Comparison of ENCODE assay signal across 33 cellular contexts in the genomic region with DNA sequence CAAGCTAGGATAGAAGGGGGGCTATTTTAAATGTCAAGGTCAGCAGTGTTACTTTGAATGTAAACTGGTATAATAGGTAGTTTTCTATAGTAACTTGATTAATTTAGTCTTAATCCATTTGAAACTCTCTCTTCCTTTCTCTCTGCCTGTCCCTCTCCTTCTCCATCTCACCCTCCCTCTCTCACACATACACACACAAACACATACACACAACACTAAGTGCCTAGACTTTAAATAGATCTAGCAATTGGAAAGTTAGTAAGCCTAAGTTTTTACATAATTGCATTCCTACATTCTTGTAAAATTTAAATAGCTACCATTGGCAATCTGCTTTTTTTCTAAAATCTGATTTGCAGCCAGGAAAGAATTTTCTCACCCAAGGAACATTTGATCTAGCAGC. TPM values are rescaled to one million over a fixed set of nuclear protein-coding genes. Genes with fewer than 3 reads are reported as not detected.
"Had no signal": no experiment of that assay in that cellular context is flagged by ENCODE, and none has a peak within 500 bp of the region (broad histone marks: within the 10 kb centered on the region; RNA-seq: fewer than 3 reads in every experiment).

No MANE protein-coding gene starts in this region.

- ATAC-seq: gastrocnemius medialis; left lobe of liver; naive thymus-derived CD8-positive, alpha-beta T cell; psoas muscle; right cardiac atrium; stimulated activated memory B cell treated with anti-CD40 and anti-IgM and Interleukin-4, amounts not matched to agents 10 μg/mL and 1 μg/mL and 100 μg/mL, for 72 hours; stimulated activated naive CD8-positive, alpha-beta T cell treated with anti-CD3 and anti-CD28 coated beads, Interleukin-15, Interleukin-2, amounts not matched to agents 100 U/mL and 50 U/mL, for 24 hours; upper lobe of right lung had no signal

- H3K9me3 ChIP-seq: colonic mucosa, gastrocnemius medialis, ovary, psoas muscle, spleen, thoracic aorta, transverse colon, upper lobe of right lung, uterus had no signal

- H3K4me3 ChIP-seq: colonic mucosa, gastrocnemius medialis, lung, ovary, psoas muscle, skin epidermis, spleen, thoracic aorta, transverse colon, upper lobe of right lung, uterus had no signal

- H3K4me3 Mint-ChIP-seq: dendritic cell treated with granulocyte-macrophage colony-stimulating factor and Interleukin-4, amounts not matched to agents 40 ng/mL and 50 ng/mL, for 4 days; endodermal cell; naive thymus-derived CD8-positive, alpha-beta T cell; nephron progenitor cell; stimulated activated memory B cell treated with anti-CD40 and anti-IgM and Interleukin-4, amounts not matched to agents 10 μg/mL and 1 μg/mL and 100 μg/mL, for 72 hours had no signal

- H3K4me1 ChIP-seq: colonic mucosa, gastrocnemius medialis, psoas muscle, spleen, transverse colon, upper lobe of right lung, uterus had no signal

- H3K36me3 ChIP-seq: colonic mucosa, ovary, uterus had no signal

- H3K27me3 Mint-ChIP-seq: dendritic cell treated with granulocyte-macrophage colony-stimulating factor and Interleukin-4, amounts not matched to agents 40 ng/mL and 50 ng/mL, for 4 days; stimulated activated memory B cell treated with anti-CD40 and anti-IgM and Interleukin-4, amounts not matched to agents 10 μg/mL and 1 μg/mL and 100 μg/mL, for 72 hours had no signal

- DNase-seq: colonic mucosa; effector CD8-positive, alpha-beta T cell; endodermal cell; foreskin fibroblast; gastrocnemius medialis; head of caudate nucleus; kidney; mesendoderm; midbrain; naive thymus-derived CD8-positive, alpha-beta T cell; nephron progenitor cell; occipital lobe; ovary; psoas muscle; right cardiac atrium; spleen; stimulated activated CD4-positive, alpha-beta T cell treated with anti-CD3 and anti-CD28 coated beads, Interleukin-4, amount 100 ng/mL, for 4 hours; stimulated activated naive CD8-positive, alpha-beta T cell treated with anti-CD3 and anti-CD28 coated beads, Interleukin-15, Interleukin-2, amounts not matched to agents 100 U/mL and 50 U/mL, for 24 hours; transverse colon; upper lobe of right lung; uterus had no signal

- H3K9me3 Mint-ChIP-seq: dendritic cell treated with granulocyte-macrophage colony-stimulating factor and Interleukin-4, amounts not matched to agents 40 ng/mL and 50 ng/mL, for 4 days; endodermal cell; naive thymus-derived CD8-positive, alpha-beta T cell had no signal

- H3K27ac Mint-ChIP-seq: dendritic cell treated with granulocyte-macrophage colony-stimulating factor and Interleukin-4, amounts not matched to agents 40 ng/mL and 50 ng/mL, for 4 days; endodermal cell; naive thymus-derived CD8-positive, alpha-beta T cell; nephron progenitor cell; stimulated activated memory B cell treated with anti-CD40 and anti-IgM and Interleukin-4, amounts not matched to agents 10 μg/mL and 1 μg/mL and 100 μg/mL, for 72 hours had no signal

- FAIRE-seq: kidney had no signal

- H3K4me1 Mint-ChIP-seq: endodermal cell had no signal

- H3K27me3 ChIP-seq: colonic mucosa, gastrocnemius medialis, ovary, spleen, transverse colon, upper lobe of right lung, uterus had no signal

- H3K27ac ChIP-seq: colonic mucosa, epithelial cell of prostate, gastrocnemius medialis, ovary, psoas muscle, spleen, thoracic aorta, transverse colon, upper lobe of right lung, uterus had no signal

RNA-seq across cellular contexts. Expression of gene GFRA4, which starts 15.8 kb away (rescaled TPM):
- total RNA-seq: colonic mucosa; endodermal cell; esophagus mucosa; gastrocnemius medialis; glomerular endothelial cell; kidney; left lobe of liver; liver; lung; myocyte; naive thymus-derived CD8-positive, alpha-beta T cell; occipital lobe; ovary; psoas muscle; renal cortical epithelial cell; right cardiac atrium; spleen; thoracic aorta; transverse colon; upper lobe of right lung; uterus had no signal
- polyA plus RNA-seq: liver; lung; naive thymus-derived CD8-positive, alpha-beta T cell; psoas muscle; right cardiac atrium; spleen had no signal

RNA-seq across cellular contexts. Expression of gene ADAM33, which starts 34.4 kb away (rescaled TPM):
- total RNA-seq: glomerular endothelial cell; naive thymus-derived CD8-positive, alpha-beta T cell had no signal
- polyA plus RNA-seq: naive thymus-derived CD8-positive, alpha-beta T cell had no signal
